In the genomic region with DNA sequence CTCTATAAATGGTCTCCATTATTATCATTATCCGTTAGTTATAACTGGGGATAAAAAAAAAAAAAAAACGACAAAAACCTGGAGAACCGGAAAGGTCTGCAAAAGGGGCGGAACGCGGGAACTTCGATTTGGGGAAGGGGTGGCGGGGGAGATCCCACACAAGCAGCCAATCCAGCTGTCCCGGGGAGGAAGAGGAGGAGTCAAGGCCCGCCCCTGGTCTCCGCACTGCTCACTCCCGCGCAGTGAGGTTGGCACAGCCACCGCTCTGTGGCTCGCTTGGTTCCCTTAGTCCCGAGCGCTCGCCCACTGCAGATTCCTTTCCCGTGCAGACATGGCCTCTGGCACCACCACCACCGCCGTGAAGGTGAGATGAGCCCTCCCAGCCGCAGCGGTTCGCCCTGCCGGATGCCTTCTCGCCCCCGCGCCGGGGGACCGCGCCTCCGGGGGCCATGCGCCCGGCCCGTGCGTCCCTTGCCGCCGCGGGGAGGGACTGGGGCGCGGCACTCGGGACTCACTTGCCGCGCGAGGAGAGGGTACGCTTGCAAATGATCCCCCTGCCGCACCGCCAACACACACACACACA, we compare ENCODE assay signal across 1 cellular context.
TF ChIP-seq lines count a peak whose summit lies in the region.

A gene (plus strand): TSS at position 219 of the 583 bp plus-strand sequence. CDS start 113 bp downstream, at position 332.

TF ChIP-seq in A549, 52 proteins besides CTCF, POLR2A, EP300 and RAD21 (continued from another document):
- TF ChIP-seq, protein P1, sequence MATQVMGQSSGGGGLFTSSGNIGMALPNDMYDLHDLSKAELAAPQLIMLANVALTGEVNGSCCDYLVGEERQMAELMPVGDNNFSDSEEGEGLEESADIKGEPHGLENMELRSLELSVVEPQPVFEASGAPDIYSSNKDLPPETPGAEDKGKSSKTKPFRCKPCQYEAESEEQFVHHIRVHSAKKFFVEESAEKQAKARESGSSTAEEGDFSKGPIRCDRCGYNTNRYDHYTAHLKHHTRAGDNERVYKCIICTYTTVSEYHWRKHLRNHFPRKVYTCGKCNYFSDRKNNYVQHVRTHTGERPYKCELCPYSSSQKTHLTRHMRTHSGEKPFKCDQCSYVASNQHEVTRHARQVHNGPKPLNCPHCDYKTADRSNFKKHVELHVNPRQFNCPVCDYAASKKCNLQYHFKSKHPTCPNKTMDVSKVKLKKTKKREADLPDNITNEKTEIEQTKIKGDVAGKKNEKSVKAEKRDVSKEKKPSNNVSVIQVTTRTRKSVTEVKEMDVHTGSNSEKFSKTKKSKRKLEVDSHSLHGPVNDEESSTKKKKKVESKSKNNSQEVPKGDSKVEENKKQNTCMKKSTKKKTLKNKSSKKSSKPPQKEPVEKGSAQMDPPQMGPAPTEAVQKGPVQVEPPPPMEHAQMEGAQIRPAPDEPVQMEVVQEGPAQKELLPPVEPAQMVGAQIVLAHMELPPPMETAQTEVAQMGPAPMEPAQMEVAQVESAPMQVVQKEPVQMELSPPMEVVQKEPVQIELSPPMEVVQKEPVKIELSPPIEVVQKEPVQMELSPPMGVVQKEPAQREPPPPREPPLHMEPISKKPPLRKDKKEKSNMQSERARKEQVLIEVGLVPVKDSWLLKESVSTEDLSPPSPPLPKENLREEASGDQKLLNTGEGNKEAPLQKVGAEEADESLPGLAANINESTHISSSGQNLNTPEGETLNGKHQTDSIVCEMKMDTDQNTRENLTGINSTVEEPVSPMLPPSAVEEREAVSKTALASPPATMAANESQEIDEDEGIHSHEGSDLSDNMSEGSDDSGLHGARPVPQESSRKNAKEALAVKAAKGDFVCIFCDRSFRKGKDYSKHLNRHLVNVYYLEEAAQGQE (IDR thresholded peaks at IDR 0.05) = no peak
- TF ChIP-seq GATA3 (IDR thresholded peaks at IDR 0.05; ENCODE audit: borderline replicate concordance) (0 out of 2 replicates have a peak, but pooled peaks have one; percentile 13), EHF (CRISPR knock-in tag; IDR thresholded peaks at IDR 0.05) (no peak), JUN (IDR thresholded peaks at IDR 0.05) (peak; percentile 72 to 91), EHMT2 (IDR thresholded peaks at IDR 0.05; ENCODE audit: low read depth) (no peak), RNF2 (IDR thresholded peaks at IDR 0.05; ENCODE audit: borderline replicate concordance, low read depth) (no peak), NPAS2 (CRISPR knock-in tag; IDR thresholded peaks at IDR 0.05; ENCODE audit: borderline replicate concordance) (no peak), POLR2AphosphoS2 (conservative IDR thresholded peaks at IDR 0.05; ENCODE audit: low read length) (no peak), BHLHE40 (IDR thresholded peaks at IDR 0.05; ENCODE audit: low read depth, low read length) (no peak), ESRRA (IDR thresholded peaks at IDR 0.05; ENCODE audit: borderline replicate concordance, low read length) (no peak), NFE2L2 (conservative IDR thresholded peaks at IDR 0.05; ENCODE audit: low read length) (no peak)
- TF ChIP-seq, protein P2, sequence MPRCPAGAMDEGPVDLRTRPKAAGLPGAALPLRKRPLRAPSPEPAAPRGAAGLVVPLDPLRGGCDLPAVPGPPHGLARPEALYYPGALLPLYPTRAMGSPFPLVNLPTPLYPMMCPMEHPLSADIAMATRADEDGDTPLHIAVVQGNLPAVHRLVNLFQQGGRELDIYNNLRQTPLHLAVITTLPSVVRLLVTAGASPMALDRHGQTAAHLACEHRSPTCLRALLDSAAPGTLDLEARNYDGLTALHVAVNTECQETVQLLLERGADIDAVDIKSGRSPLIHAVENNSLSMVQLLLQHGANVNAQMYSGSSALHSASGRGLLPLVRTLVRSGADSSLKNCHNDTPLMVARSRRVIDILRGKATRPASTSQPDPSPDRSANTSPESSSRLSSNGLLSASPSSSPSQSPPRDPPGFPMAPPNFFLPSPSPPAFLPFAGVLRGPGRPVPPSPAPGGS (IDR thresholded peaks at IDR 0.05) = peak; percentile 83; the same call in 2 of the 3 replicates
- TF ChIP-seq, protein P3, sequence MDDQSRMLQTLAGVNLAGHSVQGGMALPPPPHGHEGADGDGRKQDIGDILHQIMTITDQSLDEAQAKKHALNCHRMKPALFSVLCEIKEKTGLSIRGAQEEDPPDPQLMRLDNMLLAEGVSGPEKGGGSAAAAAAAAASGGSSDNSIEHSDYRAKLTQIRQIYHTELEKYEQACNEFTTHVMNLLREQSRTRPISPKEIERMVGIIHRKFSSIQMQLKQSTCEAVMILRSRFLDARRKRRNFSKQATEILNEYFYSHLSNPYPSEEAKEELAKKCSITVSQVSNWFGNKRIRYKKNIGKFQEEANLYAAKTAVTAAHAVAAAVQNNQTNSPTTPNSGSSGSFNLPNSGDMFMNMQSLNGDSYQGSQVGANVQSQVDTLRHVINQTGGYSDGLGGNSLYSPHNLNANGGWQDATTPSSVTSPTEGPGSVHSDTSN (IDR thresholded peaks at IDR 0.05) = no peak
- TF ChIP-seq, protein P4, sequence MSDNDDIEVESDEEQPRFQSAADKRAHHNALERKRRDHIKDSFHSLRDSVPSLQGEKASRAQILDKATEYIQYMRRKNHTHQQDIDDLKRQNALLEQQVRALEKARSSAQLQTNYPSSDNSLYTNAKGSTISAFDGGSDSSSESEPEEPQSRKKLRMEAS (IDR thresholded peaks at IDR 0.05) = peak; percentile 64; the same call in 1 of the 2 replicates
